Comparison of ENCODE assay signal across 8 cellular contexts in genomic region chr19:6459356-6460098, GRCh38. TPM values are rescaled to one million over a fixed set of nuclear protein-coding genes. Genes with fewer than 3 reads are reported as not detected.
DNase-seq lines count a peak whose midpoint lies in the region; TF ChIP-seq lines count a peak whose summit lies in the region.

TSS of gene SLC25A23 (minus strand) at chr19:6459792. CDS start at chr19:6459628, 164 bp downstream.

- no peaks in the 10 kb centered on the region for H3K79me2 ChIP-seq in osteoblast (ENCODE audit: insufficient read depth, low read length)

- peaks cover 4% of the 10 kb centered on the region for H3K27me3 ChIP-seq in osteoblast (ENCODE audit: insufficient read depth, low read length)
- H3K27me3 ChIP-seq in uterus: peaks cover 0 to 13% of the 10 kb centered on the region in 2 donors

- peaks cover 3 to 27% (median 15%) of the 10 kb centered on the region in 7 donors for H3K9me3 Mint-ChIP-seq in CD14-positive monocyte
- no peaks in the 10 kb centered on the region for H3K9me3 Mint-ChIP-seq in activated naive CD8-positive, alpha-beta T cell (ENCODE audit: low read depth)

- peak within 1 kb of the TSS; percentile 92 to 98 for H3K4me3 Mint-ChIP-seq in CD14-positive monocyte
- H3K4me3 Mint-ChIP-seq in activated naive CD8-positive, alpha-beta T cell: peak within 1 kb of the TSS; percentile 96

- H3K4me3 ChIP-seq in osteoblast (ENCODE audit: insufficient read depth, low read length): peak within 1 kb of the TSS; percentile 76
- H3K4me3 ChIP-seq in uterus: peak within 1 kb of the TSS; percentile 60 to 65

- H3K36me3 Mint-ChIP-seq in CD14-positive monocyte: peaks cover 0 to 6% of the 10 kb centered on the region in 2 donors
- peaks cover 11% of the 10 kb centered on the region for H3K36me3 Mint-ChIP-seq in activated naive CD8-positive, alpha-beta T cell

- H3K27ac Mint-ChIP-seq in CD14-positive monocyte: peak within 1 kb of the TSS in 5 of 7 donors; percentile 24 to 79 (median 59)
- H3K27ac Mint-ChIP-seq in activated naive CD8-positive, alpha-beta T cell: peak within 1 kb of the TSS; percentile 87

- in situ Hi-C loops in SK-MEL-5 (cut with HindIII; ENCODE audit: low pct_unique_long_range_greater_than_20kb, low sequenced_read_pairs): no loop called here

- H2AFZ ChIP-seq in osteoblast (ENCODE audit: low read length): peak within 1 kb of the TSS; percentile 75

- TF ChIP-seq CTCF in CD14-positive monocyte (IDR thresholded peaks at IDR 0.05) (no peak), osteoblast (IDR thresholded peaks at IDR 0.05; ENCODE audit: extremely low read depth, low read depth, low read length) (no peak), uterus (IDR thresholded peaks at IDR 0.05) (no peak)

- H3K36me3 ChIP-seq in osteoblast (ENCODE audit: insufficient read depth, low read length): no peaks in the 10 kb centered on the region
- no peaks in the 10 kb centered on the region for H3K36me3 ChIP-seq in uterus

- peaks cover 8% of the 10 kb centered on the region for H3K4me1 ChIP-seq in osteoblast (ENCODE audit: insufficient read depth, low read length)
- no peaks in the 10 kb centered on the region for H3K4me1 ChIP-seq in uterus

- H3K27me3 Mint-ChIP-seq in CD14-positive monocyte (ENCODE audit: low read depth in 3 of 3): peaks cover 26 to 44% (median 38%) of the 10 kb centered on the region in 3 donors
- no peaks in the 10 kb centered on the region for H3K27me3 Mint-ChIP-seq in activated naive CD8-positive, alpha-beta T cell

- peak in 1 of 2 donors; percentile 33 for TF ChIP-seq POLR2A in uterus (IDR thresholded peaks at IDR 0.05)

- no peak for DNase-seq in CD14-positive monocyte (ENCODE audit: low spot score)
- DNase-seq in GM19240 (ENCODE audit: insufficient read length, low spot score): peak; percentile 75
- peak; percentile 18 for DNase-seq in HS-5 (ENCODE audit: low read depth)
- peak; percentile 76 for DNase-seq in SK-MEL-5 (ENCODE audit: low read depth, low spot score)
- peak; percentile 29 to 89 (median 78) for DNase-seq in head of caudate nucleus
- DNase-seq in osteoblast (ENCODE audit: insufficient read length, low spot score, missing footprints): peak; percentile 94
- peak; percentile 69 to 74 for DNase-seq in uterus

- no peaks in the 10 kb centered on the region for H4K20me1 ChIP-seq in osteoblast (ENCODE audit: insufficient read depth, low read length)

- peaks cover 14% of the 10 kb centered on the region for H3K4me1 Mint-ChIP-seq in CD14-positive monocyte
- H3K4me1 Mint-ChIP-seq in activated naive CD8-positive, alpha-beta T cell (ENCODE audit: low read depth): peaks cover 22% of the 10 kb centered on the region

- intact Hi-C loops in CD14-positive monocyte (cut with micrococcal nuclease) (no loop called here), head of caudate nucleus (cut with DNase I) (no loop called here), uterus (cut with DNase I; ENCODE audit: low total_unique reads) (no loop called here)

- H3K9me3 ChIP-seq in osteoblast (ENCODE audit: low read depth, low read length) (no peaks in the 10 kb centered on the region), uterus (no peaks in the 10 kb centered on the region)

- H3K27ac ChIP-seq in osteoblast (ENCODE audit: low read depth, low read length): no peak within 1 kb of the TSS
- H3K27ac ChIP-seq in uterus: peak within 1 kb of the TSS; percentile 73 to 92

- H3K4me2 ChIP-seq in osteoblast (ENCODE audit: insufficient read depth, low read length): peak within 1 kb of the TSS; percentile 83

RNA-seq across cellular contexts. Expression of gene SLC25A23, which starts in this region (rescaled TPM):
- polyA plus RNA-seq in CD14-positive monocyte: under 1 TPM in 1 of 2 donors, not detected in 1; 0.15 TPM
- total RNA-seq in SK-MEL-5 (2014; rRNA removed; shearing (Covaris generic)): 48.3 and 49.6 TPM in 2 replicates
- 73.0 and 80.1 TPM in 2 replicates for polyA plus RNA-seq in SK-MEL-5 (2015; cell fraction: cytosol; rRNA removed)
- 25.2 and 28.1 TPM in 2 replicates for polyA plus RNA-seq in SK-MEL-5 (2015; cell fraction: nucleus; rRNA removed)
- 22.8 and 23.6 TPM in 2 replicates for total RNA-seq in osteoblast
- total RNA-seq in uterus: 10 to 100 TPM; 13.8 to 69.1 (median 36.5) TPM
